ENCODE assay signal across 27 cellular contexts in genomic region chr10:112977294-112977951, GRCh38. TPM values are rescaled to one million over a fixed set of nuclear protein-coding genes. Genes with fewer than 3 reads are reported as not detected.
A peak's percentile ranks its signal among the peaks of the same experiment; 100 is the strongest.
DNase-seq lines count a peak whose midpoint lies in the region; ATAC-seq and TF ChIP-seq lines count a peak whose summit lies in the region.
"Had no signal": no experiment of that assay in that cellular context is flagged by ENCODE, and none has a peak within 500 bp of the region (broad histone marks: within the 10 kb centered on the region; RNA-seq: fewer than 3 reads in every experiment).

No MANE protein-coding gene starts in this region.

- H3K4me2 ChIP-seq in neural cell (ENCODE audit: low read length) = no peak overlapping the region
- H3K4me2 ChIP-seq: BLaER1 treated with 17β-estradiol and CSF1 and Interleukin-3, amounts not matched to agents 10 nM and 100 nM had no signal

- POLR2A ChIA-PET in HEK293 (lab: Yijun Ruan, JAX) (interaction anchor here (0.7 kb wide), 2 partner anchors 18 to 24 kb away, joined by 3 to 5 read pairs; no protein-coding TSS in a partner anchor), WTC11 (lab: Charles Lee) (interaction anchor here (0.6 to 0.7 kb wide), 3 partner anchors 9 to 211 kb away, joined by 4 to 6 read pairs (median 5); no protein-coding TSS in a partner anchor)

- H4K20me1 ChIP-seq in neural cell (ENCODE audit: insufficient read depth) = no peaks in the 10 kb centered on the region

- peak overlapping the region; percentile 13; the same call in 1 of the 2 replicates for H3K27ac Mint-ChIP-seq in WTC11
- H3K27ac Mint-ChIP-seq: activated CD4-positive, alpha-beta memory T cell treated with anti-CD3 and anti-CD28 coated beads for 36 hours; activated naive CD4-positive, alpha-beta T cell treated with anti-CD3 and anti-CD28 coated beads, Interleukin-2, amount 10 ng/mL, durations not matched to agents 7 days and 5 days; natural killer cell treated with Interleukin-12 subunit alpha and Interleukin-12 subunit beta and Interleukin-15 and Interleukin-18, amount 100 ng/mL, for 72 hours had no signal

- no peak overlapping the region for H2AFZ ChIP-seq in neural cell (ENCODE audit: low read depth, low read length)

- H3K4me1 ChIP-seq in HEK293 (ENCODE audit: control insufficient read depth, insufficient read depth, low read length) = peaks cover 27% of the 10 kb centered on the region
- H3K4me1 ChIP-seq in suprapubic skin = no peaks in the 10 kb centered on the region
- H3K4me1 ChIP-seq: adrenal gland, body of pancreas had no signal

- 0 out of 2 replicates have a peak, but pooled peaks have one; percentile 55 for ATAC-seq in WTC11
- no peak for ATAC-seq in HG03442 (IDR thresholded peaks at IDR 0.05; ENCODE audit: unreplicated experiment)
- no peak for ATAC-seq in GM19035 (IDR thresholded peaks at IDR 0.05; ENCODE audit: unreplicated experiment)
- no peak for ATAC-seq in GM19328 (IDR thresholded peaks at IDR 0.05; ENCODE audit: unreplicated experiment)
- ATAC-seq: body of pancreas; K562; lower lobe of right lung; mucosa of descending colon; natural killer cell treated with Interleukin-12 subunit alpha and Interleukin-12 subunit beta and Interleukin-15 and Interleukin-18, amount 100 ng/mL, for 72 hours had no signal

- no peaks in the 10 kb centered on the region for H3F3A ChIP-seq in neural cell (ENCODE audit: insufficient read depth, low read length, poor library complexity, severe bottlenecking)

- H3K4me3 Mint-ChIP-seq in WTC11 = no peak overlapping the region
- H3K4me3 Mint-ChIP-seq: activated CD4-positive, alpha-beta memory T cell treated with anti-CD3 and anti-CD28 coated beads for 36 hours; activated naive CD4-positive, alpha-beta T cell treated with anti-CD3 and anti-CD28 coated beads, Interleukin-2, amount 10 ng/mL, durations not matched to agents 7 days and 5 days; natural killer cell treated with Interleukin-12 subunit alpha and Interleukin-12 subunit beta and Interleukin-15 and Interleukin-18, amount 100 ng/mL, for 72 hours had no signal

- H3K9me2 ChIP-seq in neural cell (ENCODE audit: insufficient read depth, low read length) = no peaks in the 10 kb centered on the region

- peaks cover 39% of the 10 kb centered on the region for H3K79me2 ChIP-seq in neural cell (replicated peaks; ENCODE audit: insufficient read depth, low read length)

- peak; percentile 6 for DNase-seq in NCI-H69 (lab: John Stamatoyannopoulos, UW)
- DNase-seq in WTC11 (ENCODE audit: low spot score) = no peak
- DNase-seq in suprapubic skin (ENCODE audit: low spot score in 2 of 2) = no peak
- DNase-seq: activated CD4-positive, alpha-beta memory T cell treated with anti-CD3 and anti-CD28 coated beads for 36 hours; activated CD4-positive, alpha-beta T cell treated with anti-CD3 and anti-CD28 coated beads for 1 hour; activated naive CD4-positive, alpha-beta T cell treated with anti-CD3 and anti-CD28 coated beads, Interleukin-2, amount 10 ng/mL, durations not matched to agents 7 days and 5 days; body of pancreas; DMS53; foreskin melanocyte; lower lobe of right lung; mucosa of descending colon; NCI-H1048; NCI-H187 treated with DMSO at 0.1 percent for 48 hours; NCI-H345; ovary; small intestine; stimulated activated naive CD4-positive, alpha-beta T cell treated with Interleukin-2 at 50 U/mL for 16 hours; T-helper 2 cell had no signal

- H3K9me3 ChIP-seq in HEK293 (ENCODE audit: control insufficient read depth, insufficient read depth, low read depth, low read length) (no peaks in the 10 kb centered on the region), neural cell (ENCODE audit: low read length) (no peaks in the 10 kb centered on the region), suprapubic skin (no peaks in the 10 kb centered on the region)
- H3K9me3 ChIP-seq: adrenal gland; BLaER1 treated with 17β-estradiol and CSF1 and Interleukin-3, amounts not matched to agents 10 nM and 100 nM; body of pancreas; lower lobe of right lung; mucosa of descending colon; ovary had no signal

- no peak overlapping the region for H3K9ac ChIP-seq in neural cell (ENCODE audit: low read length)
- H3K9ac ChIP-seq: BLaER1 treated with 17β-estradiol and CSF1 and Interleukin-3, amounts not matched to agents 10 nM and 100 nM had no signal

- H3K27ac ChIP-seq in HEK293 (ENCODE audit: extremely low read depth, low read depth, low read length) (no peak overlapping the region), neural cell (ENCODE audit: low read length) (no peak overlapping the region), suprapubic skin (no peak overlapping the region)
- H3K27ac ChIP-seq: adrenal gland; BLaER1 treated with 17β-estradiol and CSF1 and Interleukin-3, amounts not matched to agents 10 nM and 100 nM; lower lobe of right lung; ovary had no signal

- H3K4me3 ChIP-seq in HEK293 (ENCODE audit: low read depth, low read length) (no peak overlapping the region), neural cell (ENCODE audit: low read length) (peak overlapping the region; percentile 38), suprapubic skin (no peak overlapping the region)
- H3K4me3 ChIP-seq: adrenal gland; BLaER1 treated with 17β-estradiol and CSF1 and Interleukin-3, amounts not matched to agents 10 nM and 100 nM; body of pancreas; K562; lower lobe of right lung; mucosa of descending colon; ovary had no signal

- TF ChIP-seq EP300 in neural cell (conservative IDR thresholded peaks at IDR 0.05; ENCODE audit: poor library complexity, severe bottlenecking) (peak; percentile 81), suprapubic skin (IDR thresholded peaks at IDR 0.05) (no peak)

- TF ChIP-seq POLR2A in suprapubic skin (IDR thresholded peaks at IDR 0.05) = no peak

- TF ChIP-seq RAD21 in neural cell (conservative IDR thresholded peaks at IDR 0.05) = no peak

- no peak for TF ChIP-seq CTCF in HEK293 (tag by site-specific recombination; IDR thresholded peaks at IDR 0.05)
- no peak for TF ChIP-seq CTCF in WTC11 (IDR thresholded peaks at IDR 0.05)
- TF ChIP-seq CTCF in neural cell (IDR thresholded peaks at IDR 0.05; ENCODE audit: poor library complexity, severe bottlenecking) = no peak
- no peak for TF ChIP-seq CTCF in suprapubic skin (IDR thresholded peaks at IDR 0.05)

- H3K36me3 Mint-ChIP-seq in WTC11 = peaks cover 26% of the 10 kb centered on the region
- H3K36me3 Mint-ChIP-seq: activated naive CD4-positive, alpha-beta T cell treated with anti-CD3 and anti-CD28 coated beads, Interleukin-2, amount 10 ng/mL, durations not matched to agents 7 days and 5 days had no signal

- no peaks in the 10 kb centered on the region for H3K9me3 Mint-ChIP-seq in WTC11
- H3K9me3 Mint-ChIP-seq: activated CD4-positive, alpha-beta memory T cell treated with anti-CD3 and anti-CD28 coated beads for 36 hours; activated naive CD4-positive, alpha-beta T cell treated with anti-CD3 and anti-CD28 coated beads, Interleukin-2, amount 10 ng/mL, durations not matched to agents 7 days and 5 days; natural killer cell treated with Interleukin-12 subunit alpha and Interleukin-12 subunit beta and Interleukin-15 and Interleukin-18, amount 100 ng/mL, for 72 hours had no signal

- H3K36me3 ChIP-seq in HEK293 (ENCODE audit: control insufficient read depth in 2 of 2, insufficient read depth in 1 of 2, low read length in 2 of 2) (peaks cover 2 to 16% of the 10 kb centered on the region in 2 experiments), neural cell (ENCODE audit: insufficient read depth, low read length) (no peaks in the 10 kb centered on the region), suprapubic skin (peaks cover 22% of the 10 kb centered on the region)
- H3K36me3 ChIP-seq: adrenal gland, ovary had no signal

- CTCF ChIA-PET in HEK293 (lab: Yijun Ruan, JAX) = interaction anchor here (0.7 to 1.2 kb wide), 3 partner anchors 19 to 62 kb away, joined by 3 to 5 read pairs (median 3); no protein-coding TSS in a partner anchor
- CTCF ChIA-PET in WTC11 (lab: Charles Lee) = interaction anchor here (0.7 kb wide), 1 partner anchor 69 kb away, joined by 3 read pairs; no protein-coding TSS in a partner anchor

- H3K27me3 Mint-ChIP-seq in WTC11 (ENCODE audit: low read depth) = no peaks in the 10 kb centered on the region

- 92% methylated on average over 13 of the region's 13 CpGs for WGBS in suprapubic skin

- H3K27me3 ChIP-seq in neural cell (ENCODE audit: insufficient read depth, low read depth, low read length) (no peaks in the 10 kb centered on the region), suprapubic skin (no peaks in the 10 kb centered on the region)
- H3K27me3 ChIP-seq: adrenal gland, body of pancreas, ovary had no signal

- H3K4me1 Mint-ChIP-seq in WTC11 = peaks cover 64% of the 10 kb centered on the region

TF ChIP-seq in WTC11, 78 proteins besides CTCF, POLR2A, EP300 and RAD21 (continues in another document):
- no peak for TF ChIP-seq TEAD1 (CRISPR knock-in tag; IDR thresholded peaks at IDR 0.05)

TF ChIP-seq in neural cell, 6 proteins besides CTCF, POLR2A, EP300 and RAD21:
- TF ChIP-seq POLR2AphosphoS5 (IDR thresholded peaks at IDR 0.05) (peak; percentile 85), REST (IDR thresholded peaks at IDR 0.05; ENCODE audit: borderline replicate concordance) (no peak)

RNA-seq across cellular contexts. Expression of gene TCF7L2, which starts 27.4 kb away (rescaled TPM):
- total RNA-seq in WTC11 (2021) (44.5 to 51.4 TPM (median 51.1 TPM) in 3 replicates), suprapubic skin (10 to 100 TPM in 3 of 4 donors, 1 to 10 TPM in 1; 9.9 to 23.3 (median 15.2) TPM)
- 0.48 and 1.7 TPM in 2 replicates for polyA plus RNA-seq in neural cell
- polyA minus RNA-seq in neural cell = 0.58 and 0.73 TPM in 2 replicates
